15 cellular contexts compared by ENCODE assay signal in the genomic region with DNA sequence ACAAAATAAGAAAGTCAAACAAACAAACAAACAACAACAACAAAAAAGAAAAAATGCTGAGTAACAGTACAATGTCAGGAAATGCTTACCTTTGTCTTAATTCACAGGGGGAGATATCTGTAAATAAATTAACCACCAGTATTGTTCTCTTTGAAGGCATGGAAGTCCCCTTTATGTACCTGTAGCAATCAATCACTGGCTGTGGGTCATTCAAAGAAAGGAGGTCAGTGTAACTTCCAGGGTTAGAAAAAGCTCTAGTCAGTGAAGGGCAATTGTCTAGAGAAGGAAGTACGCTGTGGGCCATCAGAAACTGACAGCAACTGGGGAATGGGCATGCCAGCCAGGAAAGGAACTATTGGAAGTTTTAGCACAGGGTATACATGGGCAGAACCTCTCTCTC.
DNase-seq lines count a peak whose midpoint lies in the region; ATAC-seq, FAIRE-seq and TF ChIP-seq lines count a peak whose summit lies in the region.
"Had no signal": no experiment of that assay in that cellular context is flagged by ENCODE, and none has a peak within 500 bp of the region (broad histone marks: within the 10 kb centered on the region; RNA-seq: fewer than 3 reads in every experiment).

No MANE protein-coding gene starts in this region.

- no peaks in the 10 kb centered on the region for H3K23me2 ChIP-seq in H1 (ENCODE audit: low read depth, low read length)

- peak overlapping the region; percentile 13 to 54 (median 17) for H3K27ac Mint-ChIP-seq in nephron
- H3K27ac Mint-ChIP-seq: CD4-positive, alpha-beta memory T cell had no signal

- DNase-seq in IMR-90 (no peak), H1 (ENCODE audit: low read depth in 1 of 2, low spot score in 2 of 2) (no peak), colonic mucosa (no peak), ovary (no peak), H54 (ENCODE audit: insufficient read length, low spot score) (no peak)
- DNase-seq: BE2C; CD4-positive, alpha-beta memory T cell; DMS79 treated with DMSO at 0.1 percent for 48 hours; EL; GDM1 had no signal

- H2BK20ac ChIP-seq in IMR-90 (ENCODE audit: low read depth, low read length) (0 out of 2 replicates have a peak overlapping the region, but pooled peaks have one; percentile 11), H1 (ENCODE audit: low read length) (no peak overlapping the region)

- H4K91ac ChIP-seq in IMR-90 (ENCODE audit: insufficient read depth, low read depth, low read length) (no peak overlapping the region; the same call in 1 of the 2 replicates), H1 (replicated peaks; ENCODE audit: insufficient read length, low read length) (no peak overlapping the region)

- no peak overlapping the region for H2AFZ ChIP-seq in IMR-90 (replicated peaks; ENCODE audit: low read length, poor library complexity)
- H2AFZ ChIP-seq in H1 (ENCODE audit: low read length): no peak overlapping the region

- CTCF ChIA-PET in IMR-90 (lab: Yijun Ruan, JAX) (interaction anchor here (0.7 kb wide), 1 partner anchor 1671 kb away, joined by 3 read pairs; no protein-coding TSS in a partner anchor), H1 (lab: Charles Lee; ENCODE audit: partially characterized antibody) (interaction anchor here (0.6 to 1.5 kb wide), 3 partner anchors 11 to 823 kb away, joined by 3 to 4 read pairs (median 4); no protein-coding TSS in a partner anchor)

- H3K56ac ChIP-seq in IMR-90 (ENCODE audit: extremely low read depth, insufficient read depth, low read length): no peak overlapping the region
- H3K56ac ChIP-seq in H1 (replicated peaks; ENCODE audit: insufficient read length, low read depth, low read length): no peak overlapping the region

- H3K9me3 Mint-ChIP-seq in nephron: no peaks in the 10 kb centered on the region

- no peak overlapping the region for H3K4me3 Mint-ChIP-seq in nephron
- H3K4me3 Mint-ChIP-seq: CD4-positive, alpha-beta memory T cell had no signal

- H3K27me3 ChIP-seq in IMR-90 (ENCODE audit: control insufficient read depth, insufficient read depth, low read length) (no peaks in the 10 kb centered on the region), H1 (replicated peaks in 1 of 4; ENCODE audit: control insufficient read depth in 3 of 4, extremely low read depth in 1 of 4, insufficient read depth in 3 of 4, low read length in 3 of 4) (no peaks in the 10 kb centered on the region), colonic mucosa (no peaks in the 10 kb centered on the region), ovary (no peaks in the 10 kb centered on the region)
- H3K27me3 ChIP-seq: BE2C had no signal

- H2BK15ac ChIP-seq in IMR-90 (ENCODE audit: low read depth, low read length): peak overlapping the region; percentile 7; the same call in 1 of the 3 replicates
- no peak overlapping the region for H2BK15ac ChIP-seq in H1 (ENCODE audit: low read length)

- in situ Hi-C loops in IMR-90 (cut with MboI; ENCODE audit: low sequenced_read_pairs): loop anchor here (25.0 kb wide), 2 partner anchors 1363 to 1488 kb away; no protein-coding TSS in a partner anchor

- no peaks in the 10 kb centered on the region for H3K79me1 ChIP-seq in IMR-90 (ENCODE audit: low read depth in 1 of 2, low read length in 2 of 2)
- H3K79me1 ChIP-seq in H1 (ENCODE audit: low read depth, low read length): no peaks in the 10 kb centered on the region

- intact Hi-C loops in IMR-90 (cut with micrococcal nuclease): loop anchor here (10.0 kb wide), 1 partner anchor 111 kb away; no protein-coding TSS in a partner anchor
- intact Hi-C loops in colonic mucosa (cut with DNase I): no loop called here
- intact Hi-C loops in ovary (cut with DNase I): no loop called here

- H2BK12ac ChIP-seq in H1 (ENCODE audit: low read depth, low read length): no peak overlapping the region

- no peaks in the 10 kb centered on the region for H3K27me3 Mint-ChIP-seq in nephron (ENCODE audit: low read depth)
- H3K27me3 Mint-ChIP-seq: CD4-positive, alpha-beta memory T cell had no signal

- H3K14ac ChIP-seq in IMR-90 (replicated peaks; ENCODE audit: low read depth, low read length) (0 out of 2 replicates have a peak overlapping the region, but pooled peaks have one; percentile 12), H1 (ENCODE audit: insufficient read length) (no peak overlapping the region)

- H2AK5ac ChIP-seq in IMR-90 (ENCODE audit: low read depth, low read length) (no peak overlapping the region), H1 (ENCODE audit: low read depth, low read length) (no peak overlapping the region)

- no peak overlapping the region for H3K4ac ChIP-seq in IMR-90 (ENCODE audit: low read depth, low read length)
- H3K4ac ChIP-seq in H1 (replicated peaks; ENCODE audit: insufficient read length, low read depth, low read length): no peak overlapping the region

- POLR2A ChIA-PET in IMR-90 (lab: Charles Lee; ENCODE audit: unreplicated experiment) (no interaction called here), H1 (lab: Charles Lee; ENCODE audit: partially characterized antibody) (no interaction called here)

- no peak overlapping the region for H3K27ac ChIP-seq in IMR-90 (ENCODE audit: insufficient read depth, low read length)
- no peak overlapping the region for H3K27ac ChIP-seq in H1 (ENCODE audit: low read depth, low read length)
- H3K27ac ChIP-seq in colonic mucosa: no peak overlapping the region
- H3K27ac ChIP-seq in ovary: no peak overlapping the region
- H3K27ac ChIP-seq: A549, C4-2B had no signal

- TF ChIP-seq EP300 in H1 (IDR thresholded peaks at IDR 0.05; ENCODE audit: borderline replicate concordance in 1 of 2, low read depth in 2 of 2, low read length in 2 of 2): no peak
- no peak for TF ChIP-seq EP300 in ovary (IDR thresholded peaks at IDR 0.05)

- H3K4me1 ChIP-seq in IMR-90 (ENCODE audit: control insufficient read depth, insufficient read depth, low read length): peaks cover 5% of the 10 kb centered on the region; the same call in 1 of the 2 replicates
- peaks cover 0 to 2% (median 0%) of the 10 kb centered on the region in 4 experiments; a peak in 1 of 7 replicates for H3K4me1 ChIP-seq in H1 (replicated peaks in 1 of 4; ENCODE audit: control insufficient read depth in 3 of 4, insufficient read depth in 4 of 4, low read length in 3 of 4)
- no peaks in the 10 kb centered on the region for H3K4me1 ChIP-seq in colonic mucosa
- H3K4me1 ChIP-seq in ovary (ENCODE audit: insufficient read depth): no peaks in the 10 kb centered on the region
- H3K4me1 ChIP-seq: A549, BE2C had no signal

- BruUV-seq in IMR-90 (replicated peaks; lab: Mats Ljungman, UMichigan): no TSS peak

- H4K8ac ChIP-seq in IMR-90 (ENCODE audit: low read depth in 2 of 2, low read length in 2 of 2) (no peak overlapping the region), H1 (ENCODE audit: extremely low read depth, insufficient read depth, low read length) (no peak overlapping the region)

- TF ChIP-seq CTCF in IMR-90 (conservative IDR thresholded peaks at IDR 0.05; ENCODE audit: low read depth, low read length) (no peak), H1 (IDR thresholded peaks at IDR 0.05; ENCODE audit: control extremely low read depth in 1 of 3, insufficient read depth in 1 of 3, low read depth in 1 of 3, low read length in 3 of 3) (no peak), nephron (IDR thresholded peaks at IDR 0.05; ENCODE audit: unreplicated experiment in 3 of 3) (no peak), colonic mucosa (IDR thresholded peaks at IDR 0.05) (no peak), ovary (IDR thresholded peaks at IDR 0.05) (no peak)

- H3K4me2 ChIP-seq in IMR-90 (ENCODE audit: low read depth, low read length) (no peak overlapping the region), H1 (ENCODE audit: insufficient read depth in 1 of 2, low read depth in 2 of 2, low read length in 2 of 2) (no peak overlapping the region; a peak in 1 of 4 replicates)
- H3K4me2 ChIP-seq: A549 had no signal

- no peaks in the 10 kb centered on the region for H3K9me3 ChIP-seq in IMR-90 (ENCODE audit: control insufficient read depth, insufficient read depth, low read length)
- H3K9me3 ChIP-seq in H1 (ENCODE audit: insufficient read depth in 2 of 2, low read depth in 1 of 2, low read length in 1 of 2): no peaks in the 10 kb centered on the region
- H3K9me3 ChIP-seq in colonic mucosa: no peaks in the 10 kb centered on the region
- no peaks in the 10 kb centered on the region for H3K9me3 ChIP-seq in ovary
- H3K9me3 ChIP-seq: A549, BE2C had no signal

- H2BK120ac ChIP-seq in IMR-90 (ENCODE audit: low read depth, low read length) (peak overlapping the region; percentile 4), H1 (replicated peaks; ENCODE audit: low read depth, low read length) (no peak overlapping the region)

- H3K79me2 ChIP-seq in H1 (ENCODE audit: control insufficient read depth in 1 of 2, insufficient read depth in 2 of 2, low read length in 2 of 2): no peaks in the 10 kb centered on the region

- H3K4me3 ChIP-seq in IMR-90 (ENCODE audit: insufficient read depth, low read depth, low read length) (no peak overlapping the region), H1 (ENCODE audit: extremely low read depth in 1 of 4, insufficient read depth in 2 of 4, low read depth in 3 of 4, low read length in 4 of 4) (no peak overlapping the region), colonic mucosa (no peak overlapping the region), ovary (no peak overlapping the region)
- H3K4me3 ChIP-seq: A549 had no signal

- dilution Hi-C loops in IMR-90 (cut with HindIII; ENCODE audit: low sequenced_read_pairs, unreplicated experiment): no loop called here

- H3K9me1 ChIP-seq in IMR-90 (ENCODE audit: insufficient read depth, low read length): no peaks in the 10 kb centered on the region

- no peak for FAIRE-seq in H1 (lab: Jason Lieb, UNC)
- FAIRE-seq in H54 (lab: Jason Lieb, UNC): no peak
- FAIRE-seq: A549, GM19239 had no signal

- TF ChIP-seq POLR2A in IMR-90 (IDR thresholded peaks at IDR 0.05; ENCODE audit: low read depth, low read length) (no peak), H1 (IDR thresholded peaks at IDR 0.05; ENCODE audit: control extremely low read depth in 1 of 2, low read depth in 2 of 2, low read length in 2 of 2) (no peak), ovary (IDR thresholded peaks at IDR 0.05) (no peak), H54 (IDR thresholded peaks at IDR 0.05; ENCODE audit: low read depth, low read length) (no peak)

- TF ChIP-seq RAD21 in IMR-90 (IDR thresholded peaks at IDR 0.05; ENCODE audit: low read length) (no peak), H1 (IDR thresholded peaks at IDR 0.05 in 1 of 2, conservative IDR thresholded peaks at IDR 0.05 in 1 of 2; ENCODE audit: low read depth in 2 of 2, low read length in 2 of 2) (no peak)

- ATAC-seq in IMR-90 (ENCODE audit: low read depth): no peak
- ATAC-seq in HG02678 (IDR thresholded peaks at IDR 0.05; ENCODE audit: unreplicated experiment): no peak
- ATAC-seq: A549 had no signal

- no peak overlapping the region for H2AK9ac ChIP-seq in IMR-90 (replicated peaks; ENCODE audit: low read depth, low read length, poor library complexity)

- no peak overlapping the region for H2BK5ac ChIP-seq in IMR-90 (ENCODE audit: low read depth, low read length, poor library complexity, severe bottlenecking)
- no peak overlapping the region for H2BK5ac ChIP-seq in H1 (ENCODE audit: low read depth, low read length)

- no peaks in the 10 kb centered on the region for H3K36me3 Mint-ChIP-seq in nephron (ENCODE audit: low read depth)
- H3K36me3 Mint-ChIP-seq: CD4-positive, alpha-beta memory T cell had no signal

- H3K23ac ChIP-seq in IMR-90 (ENCODE audit: low read depth, low read length) (no peak overlapping the region), H1 (ENCODE audit: insufficient read length) (no peak overlapping the region)

- 0 out of 2 replicates have a peak overlapping the region, but pooled peaks have one; percentile 4 for H3K18ac ChIP-seq in IMR-90 (ENCODE audit: low read depth, low read length)
- H3K18ac ChIP-seq in H1 (ENCODE audit: extremely low read depth, low read length): 0 out of 2 replicates have a peak overlapping the region, but pooled peaks have one; percentile 13

- peaks cover 29% of the 10 kb centered on the region for H3K4me1 Mint-ChIP-seq in nephron
- H3K4me1 Mint-ChIP-seq: CD4-positive, alpha-beta memory T cell had no signal

- no peaks in the 10 kb centered on the region for H4K20me1 ChIP-seq in IMR-90 (ENCODE audit: insufficient read depth, low read length)
- H4K20me1 ChIP-seq in H1 (replicated peaks in 1 of 2; ENCODE audit: control insufficient read depth in 1 of 2, insufficient read depth in 2 of 2, low read length in 2 of 2): no peaks in the 10 kb centered on the region

- H3K9ac ChIP-seq in IMR-90 (ENCODE audit: low read depth, low read length): no peak overlapping the region
- H3K9ac ChIP-seq in H1 (replicated peaks in 1 of 4; ENCODE audit: extremely low read depth in 1 of 4, low read depth in 3 of 4, low read length in 3 of 4): no peak overlapping the region
- H3K9ac ChIP-seq in colonic mucosa (ENCODE audit: low read depth in 2 of 2, low read length in 2 of 2): no peak overlapping the region

- H3K36me3 ChIP-seq in IMR-90 (ENCODE audit: control insufficient read depth, insufficient read depth, low read length) (no peaks in the 10 kb centered on the region), H1 (ENCODE audit: control insufficient read depth in 2 of 4, insufficient read depth in 4 of 4, low read length in 3 of 4) (no peaks in the 10 kb centered on the region), colonic mucosa (no peaks in the 10 kb centered on the region), ovary (no peaks in the 10 kb centered on the region)
- H3K36me3 ChIP-seq: BE2C had no signal

- H4K5ac ChIP-seq in IMR-90 (ENCODE audit: low read depth, low read length): no peak overlapping the region
- no peak overlapping the region for H4K5ac ChIP-seq in H1 (ENCODE audit: insufficient read length, low read depth, low read length)

- no CpG with 5 or more reads among the region's 1 CpG for WGBS in IMR-90 (ENCODE audit: extremely low coverage in 2 of 2, insufficient read length in 1 of 2), 2 experiments
- 74% methylated on average over 1 of the region's 1 CpG; no CpG with 5 or more reads in 1 of the 2 experiments for WGBS in H1 (ENCODE audit: extremely low coverage in 1 of 2, insufficient coverage in 1 of 2, insufficient read length in 1 of 2, insufficient replicate concordance in 2 of 2, low coverage in 1 of 2, low lambda C conversion rate in 2 of 2, missing lambda C conversion rate in 1 of 2), 2 experiments
- 81 to 96% (median 86%) methylated on average over 1 of the region's 1 CpG for whole genome bisulfite sequencing in ovary, 3 donors
